ENCODE assay signal across 9 cellular contexts in the genomic region with DNA sequence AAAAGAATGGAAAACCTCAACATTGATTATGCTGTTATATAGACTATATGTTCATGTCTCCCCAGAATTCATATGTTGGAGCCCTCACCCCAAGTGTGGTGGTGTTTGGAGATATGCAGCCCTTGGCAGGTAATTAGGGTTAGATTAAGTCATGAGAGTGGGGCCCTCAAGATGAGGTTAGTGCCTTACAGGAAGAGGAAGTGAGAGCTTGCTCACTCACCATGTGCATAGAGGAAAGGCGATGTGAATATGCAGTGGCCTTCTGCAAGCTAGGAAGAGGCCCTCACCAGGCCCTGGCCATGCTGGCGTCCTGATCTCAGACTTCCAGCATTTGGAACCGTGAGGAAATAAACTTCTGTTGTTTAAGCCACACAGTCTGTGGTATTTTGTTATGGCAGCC.
A peak's percentile ranks its signal among the peaks of the same experiment; 100 is the strongest.
DNase-seq lines count a peak whose midpoint lies in the region; ATAC-seq and TF ChIP-seq lines count a peak whose summit lies in the region.
"Had no signal": no experiment of that assay in that cellular context is flagged by ENCODE, and none has a peak within 500 bp of the region (broad histone marks: within the 10 kb centered on the region; RNA-seq: fewer than 3 reads in every experiment).

No MANE protein-coding gene starts in this region.

- peaks cover 9% of the 10 kb centered on the region; the same call in 1 of the 2 replicates for H3K4me1 ChIP-seq in MM.1S (ENCODE audit: low read length)

- no peak overlapping the region for H3K4me3 ChIP-seq in MM.1S (ENCODE audit: low read length)
- H3K4me3 ChIP-seq in coronary artery = no peak overlapping the region

- peaks cover 26% of the 10 kb centered on the region for H3K4me1 Mint-ChIP-seq in activated naive CD8-positive, alpha-beta T cell (ENCODE audit: low read depth)

- H3K4me2 ChIP-seq in MM.1S (ENCODE audit: low read depth, low read length) = no peak overlapping the region

- H3F3A ChIP-seq in MM.1S (ENCODE audit: insufficient read depth, low read length) = no peaks in the 10 kb centered on the region

- POLR2A ChIA-PET in HEK293T (lab: Yijun Ruan, JAX) = interaction anchor here (1.2 kb wide), 1 partner anchor 68 kb away, joined by 4 read pairs; a partner anchor contains a TSS

- H3K36me3 Mint-ChIP-seq in activated naive CD8-positive, alpha-beta T cell = peaks cover 46% of the 10 kb centered on the region

- H3K9me3 Mint-ChIP-seq in activated naive CD8-positive, alpha-beta T cell (ENCODE audit: low read depth) = peaks cover 3% of the 10 kb centered on the region

- no peaks in the 10 kb centered on the region for H3K9me3 ChIP-seq in MM.1S (replicated peaks; ENCODE audit: insufficient read depth, low read length)

- DNase-seq in GM13977 (ENCODE audit: low spot score) = peak; percentile 12
- no peak for DNase-seq in MM.1S
- DNase-seq in activated CD4-positive, alpha-beta T cell treated with anti-CD3 and anti-CD28 coated beads for 48 hours = no peak
- DNase-seq in HEK293T (ENCODE audit: extremely low spot score) = no peak
- DNase-seq in coronary artery (ENCODE audit: low spot score) = no peak
- DNase-seq: activated CD4-positive, CD25-positive, alpha-beta regulatory T cell treated with anti-CD3 and anti-CD28 coated beads, Interleukin-2, amount 50 U/mL, for 72 hours had no signal

- no peak overlapping the region for H2AFZ ChIP-seq in MM.1S (ENCODE audit: low read length)

- no peak overlapping the region for H3K27ac ChIP-seq in MM.1S (ENCODE audit: low read length)
- no peak overlapping the region for H3K27ac ChIP-seq in coronary artery

- H3K9me2 ChIP-seq in MM.1S (replicated peaks; ENCODE audit: insufficient read depth, low read length) = no peaks in the 10 kb centered on the region

- no peak overlapping the region for H3K9ac ChIP-seq in MM.1S (ENCODE audit: low read length)

- peaks cover 5% of the 10 kb centered on the region for H3K79me2 ChIP-seq in MM.1S (ENCODE audit: low read length)

- H4K20me1 ChIP-seq in MM.1S (ENCODE audit: insufficient read depth, low read length) = no peaks in the 10 kb centered on the region

- peak overlapping the region; percentile 70 for H3K27ac Mint-ChIP-seq in activated naive CD8-positive, alpha-beta T cell

- TF ChIP-seq CTCF in GM13977 (IDR thresholded peaks at IDR 0.05; ENCODE audit: extremely low read depth, insufficient read depth, missing control alignments) (no peak), MM.1S (IDR thresholded peaks at IDR 0.05; ENCODE audit: low read length) (no peak), coronary artery (IDR thresholded peaks at IDR 0.05) (no peak)

- ATAC-seq in GM21390 (IDR thresholded peaks at IDR 0.05; ENCODE audit: unreplicated experiment) (peak; percentile 92), HG03439 (IDR thresholded peaks at IDR 0.05; ENCODE audit: unreplicated experiment) (peak; percentile 78)

- no peak overlapping the region for H3K4me3 Mint-ChIP-seq in activated naive CD8-positive, alpha-beta T cell

- H3K27me3 Mint-ChIP-seq in activated naive CD8-positive, alpha-beta T cell = no peaks in the 10 kb centered on the region

- H3K27me3 ChIP-seq in MM.1S (replicated peaks; ENCODE audit: insufficient read depth, low read length) = no peaks in the 10 kb centered on the region

- in situ Hi-C loops in GM13977 (cut with MboI; ENCODE audit: low pct_unique_long_range_greater_than_20kb, low sequenced_read_pairs, unreplicated experiment) = no loop called here

- CTCF ChIA-PET in HEK293T (lab: Yijun Ruan, JAX) = no interaction called here

- peaks cover 3% of the 10 kb centered on the region for H3K36me3 ChIP-seq in MM.1S (replicated peaks; ENCODE audit: insufficient read depth, low read length)

TF ChIP-seq in HEK293T, 16 proteins besides CTCF, POLR2A, EP300 and RAD21:
- TF ChIP-seq FOXA1 (IDR thresholded peaks at IDR 0.05) (no peak), CTBP1 (IDR thresholded peaks at IDR 0.05; ENCODE audit: borderline replicate concordance) (no peak), SUZ12 (IDR thresholded peaks at IDR 0.05) (no peak), ZNF384 (IDR thresholded peaks at IDR 0.05) (no peak), HDGF (IDR thresholded peaks at IDR 0.05; ENCODE audit: borderline replicate concordance) (no peak), FOXM1 (IDR thresholded peaks at IDR 0.05; ENCODE audit: borderline replicate concordance) (no peak), BHLHE40 (IDR thresholded peaks at IDR 0.05; ENCODE audit: borderline replicate concordance) (no peak), ARNT (IDR thresholded peaks at IDR 0.05) (no peak), ELF4 (IDR thresholded peaks at IDR 0.05) (no peak), TARDBP (IDR thresholded peaks at IDR 0.05) (no peak), L3MBTL2 (conservative IDR thresholded peaks at IDR 0.05) (no peak), NFRKB (IDR thresholded peaks at IDR 0.05) (no peak), LEF1 (IDR thresholded peaks at IDR 0.05; ENCODE audit: borderline replicate concordance) (no peak), SP1 (IDR thresholded peaks at IDR 0.05) (no peak), FOXK2 (IDR thresholded peaks at IDR 0.05) (no peak)
- TF ChIP-seq, protein P1, sequence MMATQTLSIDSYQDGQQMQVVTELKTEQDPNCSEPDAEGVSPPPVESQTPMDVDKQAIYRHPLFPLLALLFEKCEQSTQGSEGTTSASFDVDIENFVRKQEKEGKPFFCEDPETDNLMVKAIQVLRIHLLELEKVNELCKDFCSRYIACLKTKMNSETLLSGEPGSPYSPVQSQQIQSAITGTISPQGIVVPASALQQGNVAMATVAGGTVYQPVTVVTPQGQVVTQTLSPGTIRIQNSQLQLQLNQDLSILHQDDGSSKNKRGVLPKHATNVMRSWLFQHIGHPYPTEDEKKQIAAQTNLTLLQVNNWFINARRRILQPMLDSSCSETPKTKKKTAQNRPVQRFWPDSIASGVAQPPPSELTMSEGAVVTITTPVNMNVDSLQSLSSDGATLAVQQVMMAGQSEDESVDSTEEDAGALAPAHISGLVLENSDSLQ (IDR thresholded peaks at IDR 0.05) = no peak
